ENCODE assay signal across 2 cellular contexts in genomic region chr19:50557009-50557613, GRCh38.
TF ChIP-seq lines count a peak whose summit lies in the region.

No MANE protein-coding gene starts in this region.

TF ChIP-seq in SK-N-SH, 30 proteins besides CTCF, POLR2A, EP300 and RAD21 (continued from another document):
- no peak for TF ChIP-seq ZBTB33 (IDR thresholded peaks at IDR 0.05; ENCODE audit: borderline replicate concordance, low read depth)
- no peak for TF ChIP-seq GABPA (IDR thresholded peaks at IDR 0.05; ENCODE audit: low read depth)
- no peak for TF ChIP-seq RCOR1 (IDR thresholded peaks at IDR 0.05; ENCODE audit: low read length)
- TF ChIP-seq NRF1 (IDR thresholded peaks at IDR 0.05; ENCODE audit: low read depth, low read length), result no peak
- TF ChIP-seq FOXJ3 (CRISPR knock-in tag; IDR thresholded peaks at IDR 0.05), result no peak
- TF ChIP-seq ELF1 (IDR thresholded peaks at IDR 0.05), result no peak
- TF ChIP-seq USF2 (IDR thresholded peaks at IDR 0.05; ENCODE audit: borderline replicate concordance, low read depth, low read length), result no peak
- TF ChIP-seq CHD2 (IDR thresholded peaks at IDR 0.05; ENCODE audit: low read length, partially characterized antibody), result no peak
- TF ChIP-seq RFX5 (IDR thresholded peaks at IDR 0.05; ENCODE audit: low read length), result no peak

TF ChIP-seq in SK-N-SH treated with all-trans-retinoic acid at 6 μM for 48 hours, 23 proteins besides CTCF, POLR2A, EP300 and RAD21 (continued from another document):
- no peak for TF ChIP-seq TSHZ2 (CRISPR knock-in tag; IDR thresholded peaks at IDR 0.05)
- no peak for TF ChIP-seq POU6F1 (CRISPR knock-in tag; IDR thresholded peaks at IDR 0.05; ENCODE audit: borderline replicate concordance, low read depth)
- TF ChIP-seq BACH2 (CRISPR knock-in tag; IDR thresholded peaks at IDR 0.05; ENCODE audit: borderline replicate concordance), result no peak
- TF ChIP-seq PATZ1 (CRISPR knock-in tag; IDR thresholded peaks at IDR 0.05; ENCODE audit: borderline replicate concordance), result no peak
- no peak for TF ChIP-seq GLIS3 (CRISPR knock-in tag; IDR thresholded peaks at IDR 0.05)
- TF ChIP-seq TOX (CRISPR knock-in tag; IDR thresholded peaks at IDR 0.05; ENCODE audit: borderline replicate concordance), result no peak
- no peak for TF ChIP-seq ZFP30 (CRISPR knock-in tag; IDR thresholded peaks at IDR 0.05)
- no peak for TF ChIP-seq SNAI2 (CRISPR knock-in tag; IDR thresholded peaks at IDR 0.05)
- TF ChIP-seq ZFP3 (CRISPR knock-in tag; IDR thresholded peaks at IDR 0.05), result no peak
- TF ChIP-seq ZNF8 (CRISPR knock-in tag; IDR thresholded peaks at IDR 0.05), result no peak
